ENCODE assay signal across 22 cellular contexts in genomic region chr2:141437521-141437920, GRCh38.
DNase-seq lines count a peak whose midpoint lies in the region; ATAC-seq, FAIRE-seq and TF ChIP-seq lines count a peak whose summit lies in the region.
"Had no signal": no experiment of that assay in that cellular context is flagged by ENCODE, and none has a peak within 500 bp of the region (broad histone marks: within the 10 kb centered on the region; RNA-seq: fewer than 3 reads in every experiment).

No MANE protein-coding gene starts in this region.

- H3K9ac ChIP-seq in kidney (ENCODE audit: low read length in 2 of 2), result no peak overlapping the region
- H3K9ac ChIP-seq: BLaER1 treated with 17β-estradiol and CSF1 and Interleukin-3, amounts not matched to agents 10 nM and 100 nM had no signal

- no peaks in the 10 kb centered on the region for H3K36me3 ChIP-seq in kidney (ENCODE audit: control insufficient read depth in 1 of 2, insufficient read depth in 2 of 2, low read length in 2 of 2)
- H3K36me3 ChIP-seq: BLaER1 treated with 17β-estradiol and CSF1 and Interleukin-3, amounts not matched to agents 10 nM and 100 nM had no signal

- no peaks in the 10 kb centered on the region for H3K4me1 ChIP-seq in kidney (ENCODE audit: control insufficient read depth in 1 of 2, insufficient read depth in 1 of 2, low read depth in 1 of 2, low read length in 2 of 2)
- H3K4me1 ChIP-seq: Caco-2 had no signal

- peak; percentile 66 for FAIRE-seq in frontal cortex (lab: Jason Lieb, UNC)
- FAIRE-seq in kidney (lab: Jason Lieb, UNC), result no peak
- FAIRE-seq in GM12892 (lab: Jason Lieb, UNC), result no peak
- FAIRE-seq: A204.1, D721Med, G401.6, GM12891, GM18507 had no signal

- H3K9me3 ChIP-seq in kidney (ENCODE audit: control insufficient read depth in 1 of 2, low read length in 2 of 2), result no peaks in the 10 kb centered on the region
- H3K9me3 ChIP-seq: Caco-2 had no signal

- H3K27ac ChIP-seq in kidney (ENCODE audit: low read depth in 2 of 2, low read length in 2 of 2), result no peak overlapping the region
- H3K27ac ChIP-seq: BLaER1 treated with 17β-estradiol and CSF1 and Interleukin-3, amounts not matched to agents 10 nM and 100 nM; C4-2B had no signal

- ATAC-seq in HG02798 (IDR thresholded peaks at IDR 0.05; ENCODE audit: poor library complexity, unreplicated experiment) (no peak), GM21381 (IDR thresholded peaks at IDR 0.05; ENCODE audit: unreplicated experiment) (no peak)
- ATAC-seq: CD8-positive, alpha-beta T cell had no signal

- TF ChIP-seq CTCF in kidney (IDR thresholded peaks at IDR 0.05; ENCODE audit: borderline replicate concordance, extremely low read depth, insufficient read depth), result no peak

- H3K4me3 ChIP-seq in kidney (ENCODE audit: low read length in 2 of 2), result no peak overlapping the region
- H3K4me3 ChIP-seq: BLaER1 treated with 17β-estradiol and CSF1 and Interleukin-3, amounts not matched to agents 10 nM and 100 nM had no signal

- DNase-seq in frontal cortex (ENCODE audit: low spot score in 2 of 2) (no peak), medulla oblongata (ENCODE audit: extremely low spot score) (peak; percentile 54), pons (ENCODE audit: low spot score) (peak; percentile 74), kidney (no peak), GM12892 (ENCODE audit: insufficient read length) (no peak)
- DNase-seq: 8988T; ACHN; Caco-2; Calu3; CD4-positive, alpha-beta T cell; CD8-positive, alpha-beta T cell; DMS79 treated with DMSO at 0.1 percent for 48 hours; GF-D8 had no signal

- TF ChIP-seq POLR2A in GM12892 (IDR thresholded peaks at IDR 0.05; ENCODE audit: low read depth, low read length), result no peak

- intact Hi-C loops in kidney (cut with DNase I), result no loop called here

Comparison
In these comparisons a context has a peak if more than half of its experiments do, and no peak if none do; other contexts are left out.
1. DNase-seq: peak in medulla oblongata (single experiment) and pons (single experiment); none in frontal cortex (0 of 2), kidney (single experiment) and GM12892 (single experiment).